In the genomic region with DNA sequence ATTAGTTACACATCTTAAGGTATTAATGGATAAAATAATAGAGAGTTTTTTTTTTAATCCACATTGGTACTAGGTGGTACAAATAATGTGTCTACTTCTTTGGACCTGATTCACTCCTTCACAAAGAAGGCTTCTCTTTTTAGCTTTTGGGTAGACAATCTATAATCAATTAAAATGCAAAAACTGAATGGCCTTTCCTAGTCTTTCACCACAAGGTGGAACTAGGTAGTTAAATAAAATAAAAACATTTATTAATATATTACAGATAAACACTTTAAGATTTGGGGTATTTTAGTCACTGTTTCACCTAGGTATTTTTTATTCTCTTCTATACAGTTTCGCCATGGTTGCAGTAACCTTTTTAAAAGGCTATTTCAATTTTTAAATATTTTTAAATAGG, we compare ENCODE assay signal across 19 cellular contexts.
DNase-seq lines count a peak whose midpoint lies in the region; ATAC-seq, FAIRE-seq and TF ChIP-seq lines count a peak whose summit lies in the region.
"Had no signal": no experiment of that assay in that cellular context is flagged by ENCODE, and none has a peak within 500 bp of the region (broad histone marks: within the 10 kb centered on the region; RNA-seq: fewer than 3 reads in every experiment).

No MANE protein-coding gene starts in this region.

- H3K36me3 Mint-ChIP-seq in GM23338 (ENCODE audit: low read depth) (no peaks in the 10 kb centered on the region), T-helper 17 cell (ENCODE audit: low read depth) (no peaks in the 10 kb centered on the region)

- no peak overlapping the region for H3K4me3 ChIP-seq in A549
- no peak overlapping the region for H3K4me3 ChIP-seq in HCT116 (replicated peaks in 1 of 2; ENCODE audit: low read depth in 1 of 2, low read length in 2 of 2)
- no peak overlapping the region for H3K4me3 ChIP-seq in GM23338

- no peaks in the 10 kb centered on the region for H3K9me3 Mint-ChIP-seq in GM23338

- H3K36me3 ChIP-seq in HCT116 (ENCODE audit: control insufficient read depth in 1 of 2, insufficient read depth in 2 of 2, low read length in 2 of 2) = no peaks in the 10 kb centered on the region
- H3K36me3 ChIP-seq in GM23338 (ENCODE audit: insufficient read depth) = no peaks in the 10 kb centered on the region

- H4K20me1 ChIP-seq in HCT116 (ENCODE audit: insufficient read depth) (no peaks in the 10 kb centered on the region), GM23338 (replicated peaks; ENCODE audit: insufficient read depth) (no peaks in the 10 kb centered on the region; the same call in 1 of the 2 replicates)

- H3K27me3 Mint-ChIP-seq in GM23338 (ENCODE audit: insufficient read depth, low read depth, poor library complexity) (peaks cover 2% of the 10 kb centered on the region), T-helper 17 cell (peaks cover 5% of the 10 kb centered on the region)

- H3K27ac Mint-ChIP-seq in GM23338 = no peak overlapping the region
- H3K27ac Mint-ChIP-seq in T-helper 17 cell = no peak overlapping the region

- H3K27me3 ChIP-seq in HCT116 (ENCODE audit: insufficient read depth, low read length) = no peaks in the 10 kb centered on the region
- H3K27me3 ChIP-seq in GM23338 (ENCODE audit: insufficient read depth) = no peaks in the 10 kb centered on the region

- H3K9me3 ChIP-seq in A549 (no peaks in the 10 kb centered on the region), HCT116 (ENCODE audit: control insufficient read depth in 1 of 2, insufficient read depth in 1 of 2, low read depth in 1 of 2, low read length in 2 of 2) (no peaks in the 10 kb centered on the region), T-helper 17 cell (ENCODE audit: control insufficient read depth, low read length, poor library complexity, severe bottlenecking) (no peaks in the 10 kb centered on the region)

- CTCF ChIA-PET in A549 (lab: Yijun Ruan, JAX) (interaction anchor here (1.3 to 6.9 kb wide), 6 partner anchors 13 to 140 kb away, joined by 3 to 67 read pairs (median 8); no protein-coding TSS in a partner anchor), HCT116 (lab: Charles Lee) (interaction anchor here (1.1 to 5.5 kb wide), 6 partner anchors 44 to 604 kb away, joined by 3 to 29 read pairs (median 6); partner anchors contain the start of gene DST)

- 0 out of 3 replicates have a peak, but pooled peaks have one; percentile 16 for TF ChIP-seq CTCF in A549 (IDR thresholded peaks at IDR 0.05)
- peak in 1 of 3 experiments; percentile 14; a peak in 1 of 6 replicates for TF ChIP-seq CTCF in HCT116 (IDR thresholded peaks at IDR 0.05 in 2 of 3, conservative IDR thresholded peaks at IDR 0.05 in 1 of 3; ENCODE audit: borderline replicate concordance in 1 of 3, insufficient read depth in 1 of 3, low read depth in 2 of 3, low read length in 2 of 3)
- TF ChIP-seq CTCF in VCaP (conservative IDR thresholded peaks at IDR 0.05) = peak; percentile 45
- no peak; a peak in 1 of 4 replicates for TF ChIP-seq CTCF in GM23338 (conservative IDR thresholded peaks at IDR 0.05; ENCODE audit: low read depth in 2 of 2)

- intact Hi-C loops in HCT116 (cut with micrococcal nuclease) = loop anchor here (5.0 kb wide), 1 partner anchor 606 kb away; the partner anchor contains the start of gene PRIM2

- no peaks in the 10 kb centered on the region; the same call in 1 of the 2 replicates for H3F3A ChIP-seq in GM23338 (replicated peaks; ENCODE audit: low read depth)

- no peak for ATAC-seq in A549
- ATAC-seq in HCT116 = no peak
- ATAC-seq in GM23338 = no peak
- ATAC-seq in T-helper 17 cell = no peak
- ATAC-seq: HepG2 had no signal

- H3K9me2 ChIP-seq in HCT116 (ENCODE audit: insufficient read depth) (no peaks in the 10 kb centered on the region), GM23338 (ENCODE audit: insufficient read depth) (no peaks in the 10 kb centered on the region)

- H3K79me2 ChIP-seq in HCT116 (ENCODE audit: insufficient read depth, low read length) = peaks cover 79% of the 10 kb centered on the region
- H3K79me2 ChIP-seq in GM23338 (replicated peaks; ENCODE audit: insufficient read depth) = peaks cover 96% of the 10 kb centered on the region

- TF ChIP-seq POLR2A in A549 (IDR thresholded peaks at IDR 0.05; ENCODE audit: low read length) = no peak
- TF ChIP-seq POLR2A in HCT116 (IDR thresholded peaks at IDR 0.05; ENCODE audit: borderline replicate concordance, extremely low read depth, insufficient read depth, insufficient read length) = no peak

- DNase-seq in A549 (ENCODE audit: low read depth in 1 of 2, low spot score in 1 of 2) = no peak
- no peak for DNase-seq in HCT116 (ENCODE audit: low read depth, low spot score)
- no peak for DNase-seq in GM23338 (ENCODE audit: low spot score)
- DNase-seq in cerebellum (ENCODE audit: low spot score) = no peak
- no peak for DNase-seq in T-helper 17 cell
- DNase-seq in KG1 (lab: John Stamatoyannopoulos, UW) = no peak
- DNase-seq: DMS79, MM.1S, NCI-H1105, NCI-H1694 treated with DMSO at 0.1 percent for 48 hours, NCI-H345, NCI-H526 treated with DMSO at 0.1 percent for 48 hours, SIG-M5 had no signal

- H3K4me1 ChIP-seq in A549 (peaks cover 67% of the 10 kb centered on the region), HCT116 (ENCODE audit: control insufficient read depth in 1 of 2, insufficient read depth in 2 of 2, low read length in 2 of 2) (peaks cover 74 to 88% of the 10 kb centered on the region in 2 experiments), GM23338 (ENCODE audit: insufficient read depth) (peaks cover 50% of the 10 kb centered on the region)

- FAIRE-seq in A549 (lab: Jason Lieb, UNC) = no peak
- FAIRE-seq in islet of Langerhans (lab: Jason Lieb, UNC) = peak; percentile 41
- FAIRE-seq: GM12892, H54, HepG2, RCC 7860 had no signal

- H3K4me1 Mint-ChIP-seq in GM23338 = peaks cover 50% of the 10 kb centered on the region
- H3K4me1 Mint-ChIP-seq in T-helper 17 cell = peaks cover 4% of the 10 kb centered on the region

- no peak for TF ChIP-seq EP300 in A549 (IDR thresholded peaks at IDR 0.05)

- 88% methylated on average over 1 of the region's 1 CpG for WGBS in A549 (ENCODE audit: missing lambda C conversion rate)

- H2AFZ ChIP-seq in HCT116 (ENCODE audit: low read depth, low read length, poor library complexity, severe bottlenecking) = no peak overlapping the region
- H2AFZ ChIP-seq in GM23338 = no peak overlapping the region

- TF ChIP-seq RAD21 in A549 (conservative IDR thresholded peaks at IDR 0.05 in 1 of 2, IDR thresholded peaks at IDR 0.05 in 1 of 2) = 0 out of 5 replicates have a peak, but pooled peaks of 1 of the 2 experiments have one; percentile 19
- peak; percentile 34 for TF ChIP-seq RAD21 in HCT116 (IDR thresholded peaks at IDR 0.05; ENCODE audit: low read depth)

- RAD21 ChIA-PET in HCT116 (lab: Charles Lee; ENCODE audit: low non-redundant PET in 1 of 2, low total read pairs in 2 of 2, uncharacterized antibody in 2 of 2, unreplicated experiment in 2 of 2) = no interaction called here

- no peak overlapping the region for H3K9ac ChIP-seq in HCT116 (ENCODE audit: low read length)

- no peak overlapping the region for H3K27ac ChIP-seq in A549
- H3K27ac ChIP-seq in HCT116 (ENCODE audit: low read depth, low read length) = peak overlapping the region; percentile 32; the same call in 1 of the 2 replicates
- no peak overlapping the region for H3K27ac ChIP-seq in VCaP
- no peak overlapping the region; the same call in 1 of the 2 replicates for H3K27ac ChIP-seq in GM23338 (ENCODE audit: low read depth)

- BruUV-seq in HCT116 (replicated peaks; lab: Mats Ljungman, UMichigan) = no TSS peak

- H3K4me3 Mint-ChIP-seq in GM23338 (no peak overlapping the region), T-helper 17 cell (no peak overlapping the region)

- no peak overlapping the region for H3K4me2 ChIP-seq in A549
- no peak overlapping the region for H3K4me2 ChIP-seq in HCT116 (ENCODE audit: low read length)
- H3K4me2 ChIP-seq in GM23338 = no peak overlapping the region

- POLR2A ChIA-PET in A549 (lab: Yijun Ruan, JAX) = no interaction called here
- POLR2A ChIA-PET in HCT116 (lab: Charles Lee) = no interaction called here

TF ChIP-seq in HCT116, 20 proteins besides CTCF, POLR2A, EP300 and RAD21 (continues in another document):
- TF ChIP-seq JUND (IDR thresholded peaks at IDR 0.05) = no peak
- no peak for TF ChIP-seq EGR1 (IDR thresholded peaks at IDR 0.05; ENCODE audit: low read depth)
- no peak for TF ChIP-seq CEBPB (IDR thresholded peaks at IDR 0.05; ENCODE audit: low read depth)
- no peak for TF ChIP-seq ELF1 (IDR thresholded peaks at IDR 0.05; ENCODE audit: borderline replicate concordance, low read depth)
- TF ChIP-seq ATF3 (IDR thresholded peaks at IDR 0.05) = no peak
- no peak for TF ChIP-seq SIN3A (IDR thresholded peaks at IDR 0.05; ENCODE audit: low read depth)
- no peak for TF ChIP-seq ZFX (IDR thresholded peaks at IDR 0.05)
- no peak for TF ChIP-seq POLR2AphosphoS5 (IDR thresholded peaks at IDR 0.05; ENCODE audit: low read depth, low read length)
- TF ChIP-seq, protein P1, sequence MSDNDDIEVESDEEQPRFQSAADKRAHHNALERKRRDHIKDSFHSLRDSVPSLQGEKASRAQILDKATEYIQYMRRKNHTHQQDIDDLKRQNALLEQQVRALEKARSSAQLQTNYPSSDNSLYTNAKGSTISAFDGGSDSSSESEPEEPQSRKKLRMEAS (IDR thresholded peaks at IDR 0.05) = no peak
- no peak for TF ChIP-seq SP1 (IDR thresholded peaks at IDR 0.05; ENCODE audit: low read depth)

TF ChIP-seq in GM23338, 12 proteins besides CTCF, POLR2A, EP300 and RAD21 (continues in another document):
- TF ChIP-seq JUNB (IDR thresholded peaks at IDR 0.05; ENCODE audit: unreplicated experiment) (no peak), ZNF331 (CRISPR knock-in tag; IDR thresholded peaks at IDR 0.05; ENCODE audit: low read depth) (no peak), ZNF114 (CRISPR knock-in tag; IDR thresholded peaks at IDR 0.05) (no peak)
- TF ChIP-seq, protein P2, sequence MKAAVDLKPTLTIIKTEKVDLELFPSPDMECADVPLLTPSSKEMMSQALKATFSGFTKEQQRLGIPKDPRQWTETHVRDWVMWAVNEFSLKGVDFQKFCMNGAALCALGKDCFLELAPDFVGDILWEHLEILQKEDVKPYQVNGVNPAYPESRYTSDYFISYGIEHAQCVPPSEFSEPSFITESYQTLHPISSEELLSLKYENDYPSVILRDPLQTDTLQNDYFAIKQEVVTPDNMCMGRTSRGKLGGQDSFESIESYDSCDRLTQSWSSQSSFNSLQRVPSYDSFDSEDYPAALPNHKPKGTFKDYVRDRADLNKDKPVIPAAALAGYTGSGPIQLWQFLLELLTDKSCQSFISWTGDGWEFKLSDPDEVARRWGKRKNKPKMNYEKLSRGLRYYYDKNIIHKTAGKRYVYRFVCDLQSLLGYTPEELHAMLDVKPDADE (IDR thresholded peaks at IDR 0.05) = no peak

Comparison
In these comparisons a context has a peak if more than half of its experiments do, and no peak if none do; other contexts are left out.
1. CTCF ChIP-seq: peak in A549 (single experiment) and VCaP (single experiment); none in GM23338 (0 of 2).